ENCODE assay signal across 18 cellular contexts in genomic region chr20:57655812-57656161, GRCh38. TPM values are rescaled to one million over a fixed set of nuclear protein-coding genes. Genes with fewer than 3 reads are reported as not detected.
A peak's percentile ranks its signal among the peaks of the same experiment; 100 is the strongest.
DNase-seq lines count a peak whose midpoint lies in the region; ATAC-seq and TF ChIP-seq lines count a peak whose summit lies in the region.
"Had no signal": no experiment of that assay in that cellular context is flagged by ENCODE, and none has a peak within 500 bp of the region (broad histone marks: within the 10 kb centered on the region; RNA-seq: fewer than 3 reads in every experiment).

No MANE protein-coding gene starts in this region.

- peaks cover 3% of the 10 kb centered on the region for H3K36me3 Mint-ChIP-seq in activated naive CD4-positive, alpha-beta T cell treated with anti-CD3 and anti-CD28 coated beads, Interleukin-2, amount 10 ng/mL, durations not matched to agents 7 days and 5 days
- H3K36me3 Mint-ChIP-seq in type B pancreatic cell: no peaks in the 10 kb centered on the region
- H3K36me3 Mint-ChIP-seq: CD8-positive, alpha-beta T cell had no signal

- H3K4me3 Mint-ChIP-seq in activated naive CD4-positive, alpha-beta T cell treated with anti-CD3 and anti-CD28 coated beads, Interleukin-2, amount 10 ng/mL, durations not matched to agents 7 days and 5 days: no peak overlapping the region
- no peak overlapping the region for H3K4me3 Mint-ChIP-seq in type B pancreatic cell
- H3K4me3 Mint-ChIP-seq: CD8-positive, alpha-beta T cell had no signal

- CTCF ChIA-PET in activated naive CD4-positive, alpha-beta T cell treated with anti-CD3 and anti-CD28 coated beads, Interleukin-2, amount 10 ng/mL, durations not matched to agents 7 days and 5 days (lab: Charles Lee): interaction anchor here (0.9 to 6.1 kb wide), 5 partner anchors 29 to 431 kb away, joined by 3 to 86 read pairs (median 6); partner anchors contain the start of gene ZBP1

- TF ChIP-seq CTCF in VCaP (conservative IDR thresholded peaks at IDR 0.05) (no peak), type B pancreatic cell (conservative IDR thresholded peaks at IDR 0.05) (no peak)

- peaks cover 30% of the 10 kb centered on the region for H3K4me1 Mint-ChIP-seq in activated naive CD4-positive, alpha-beta T cell treated with anti-CD3 and anti-CD28 coated beads, Interleukin-2, amount 10 ng/mL, durations not matched to agents 7 days and 5 days
- peaks cover 6% of the 10 kb centered on the region for H3K4me1 Mint-ChIP-seq in type B pancreatic cell (ENCODE audit: unreplicated experiment)

- ATAC-seq in GM18520 (IDR thresholded peaks at IDR 0.05; ENCODE audit: unreplicated experiment) (no peak), GM19463 (IDR thresholded peaks at IDR 0.05; ENCODE audit: unreplicated experiment) (no peak)
- ATAC-seq: CD8-positive, alpha-beta T cell; stimulated activated naive CD8-positive, alpha-beta T cell treated with anti-CD3 and anti-CD28 coated beads, Interleukin-15, Interleukin-2, amounts not matched to agents 100 U/mL and 50 U/mL, for 24 hours had no signal

- H3K9me3 Mint-ChIP-seq in activated naive CD4-positive, alpha-beta T cell treated with anti-CD3 and anti-CD28 coated beads, Interleukin-2, amount 10 ng/mL, durations not matched to agents 7 days and 5 days: peaks cover 6% of the 10 kb centered on the region
- no peaks in the 10 kb centered on the region for H3K9me3 Mint-ChIP-seq in type B pancreatic cell
- H3K9me3 Mint-ChIP-seq: CD8-positive, alpha-beta T cell had no signal

- no peak overlapping the region for H3K27ac Mint-ChIP-seq in activated naive CD4-positive, alpha-beta T cell treated with anti-CD3 and anti-CD28 coated beads, Interleukin-2, amount 10 ng/mL, durations not matched to agents 7 days and 5 days
- H3K27ac Mint-ChIP-seq in type B pancreatic cell: no peak overlapping the region
- H3K27ac Mint-ChIP-seq: CD8-positive, alpha-beta T cell had no signal

- peak overlapping the region; percentile 99 for H3K27ac ChIP-seq in VCaP
- H3K27ac ChIP-seq: adrenal gland, cardiac muscle cell, HL-60 had no signal

- peak; percentile 16 for DNase-seq in activated naive CD4-positive, alpha-beta T cell treated with anti-CD3 and anti-CD28 coated beads, Interleukin-2, amount 10 ng/mL, durations not matched to agents 7 days and 5 days
- no peak for DNase-seq in activated naive CD4-positive, alpha-beta T cell treated with anti-CD3 and anti-CD28 coated beads, Interleukin-2, amount 50 U/mL, for 16 hours
- DNase-seq in hepatic stellate cell (ENCODE audit: low spot score): peak; percentile 9
- peak; percentile 43 for DNase-seq in type B pancreatic cell (ENCODE audit: extremely low spot score, unreplicated experiment)
- DNase-seq in NCI-H1092 treated with DMSO at 0.1 percent for 48 hours (lab: John Stamatoyannopoulos, UW): no peak
- DNase-seq: effector CD8-positive, alpha-beta T cell; hypothalamus; NCI-H2029 treated with DMSO at 0.1 percent for 48 hours; NCI-H526 treated with DMSO at 0.1 percent for 48 hours; OCI-M1; stimulated activated naive CD8-positive, alpha-beta T cell treated with anti-CD3 and anti-CD28 coated beads, Interleukin-15, Interleukin-2, amounts not matched to agents 100 U/mL and 50 U/mL, for 24 hours had no signal

- peaks cover 57% of the 10 kb centered on the region for H3K27me3 Mint-ChIP-seq in activated naive CD4-positive, alpha-beta T cell treated with anti-CD3 and anti-CD28 coated beads, Interleukin-2, amount 10 ng/mL, durations not matched to agents 7 days and 5 days
- H3K27me3 Mint-ChIP-seq in type B pancreatic cell: peaks cover 4% of the 10 kb centered on the region

RNA-seq across cellular contexts. Expression of gene ZBP1, which starts 35.6 kb away (rescaled TPM):
- not detected in 2 replicates for total RNA-seq in type B pancreatic cell (ENCODE audit: low replicate concordance)
- total RNA-seq: cardiac muscle cell had no signal

RNA-seq across cellular contexts. Expression of gene PMEPA1, which starts 54.0 kb away (rescaled TPM):
- total RNA-seq in type B pancreatic cell (ENCODE audit: low replicate concordance): 4.3 and 8.8 TPM in 2 replicates

Comparison
In these comparisons a context has a peak if more than half of its experiments do, and no peak if none do; other contexts are left out.
1. DNase-seq: peak in activated naive CD4-positive, alpha-beta T cell treated with anti-CD3 and anti-CD28 coated beads, Interleukin-2, amount 10 ng/mL, durations not matched to agents 7 days and 5 days (single experiment), hepatic stellate cell (single experiment) and type B pancreatic cell (single experiment); none in activated naive CD4-positive, alpha-beta T cell treated with anti-CD3 and anti-CD28 coated beads, Interleukin-2, amount 50 U/mL, for 16 hours (single experiment) and NCI-H1092 treated with DMSO at 0.1 percent for 48 hours (single experiment).